In the genomic region with DNA sequence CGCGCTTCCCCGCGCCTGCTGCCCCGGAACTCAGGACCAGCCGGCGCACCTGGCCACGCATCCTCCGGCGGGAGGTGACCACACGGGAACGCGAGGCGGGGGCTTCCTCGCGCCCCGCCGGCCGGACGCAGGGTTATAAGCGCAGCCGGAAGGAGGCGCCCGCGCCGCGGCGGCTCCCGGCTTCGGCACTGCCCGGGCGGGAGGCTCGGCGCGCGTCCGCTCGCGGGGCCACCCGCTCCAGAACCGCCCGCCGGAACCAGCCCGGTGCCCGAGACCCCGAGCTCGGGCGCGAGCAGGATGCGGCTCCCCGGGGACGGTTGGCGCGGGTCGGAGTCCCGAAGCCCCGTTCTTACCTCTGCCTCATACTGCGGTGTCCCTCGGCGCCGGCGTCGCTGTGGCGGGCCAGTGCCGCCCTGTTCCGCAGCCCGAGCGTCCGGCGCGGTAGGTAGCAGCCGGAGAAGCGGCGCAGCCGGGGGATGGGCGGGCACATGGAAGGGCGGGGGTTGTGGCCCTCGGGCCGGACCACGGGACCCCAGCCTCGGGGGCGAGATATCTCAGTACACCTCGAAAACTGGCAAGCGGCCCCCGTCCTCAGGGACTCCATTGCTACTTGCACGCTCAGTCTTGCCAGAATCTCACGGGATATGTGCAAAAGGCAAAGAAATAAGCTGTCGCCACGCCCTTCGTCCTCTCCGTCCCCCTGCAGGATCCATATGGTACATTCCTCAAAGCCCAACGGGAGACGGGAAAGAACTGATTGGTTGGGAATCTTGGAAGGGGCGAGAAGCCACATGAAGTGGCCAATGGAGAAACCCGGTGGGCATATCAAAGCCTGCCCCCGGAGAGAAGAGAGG, we compare ENCODE assay signal across 1 cellular context.
A peak's percentile ranks its signal among the peaks of the same experiment; 100 is the strongest.
TF ChIP-seq lines count a peak whose summit lies in the region.

No MANE protein-coding gene starts in this region.

TF ChIP-seq in HepG2, 621 proteins besides CTCF, POLR2A, EP300 and RAD21 (continued from another document):
- TF ChIP-seq SKI (IDR thresholded peaks at IDR 0.05; ENCODE audit: partially characterized antibody) (no peak), SOX13 (IDR thresholded peaks at IDR 0.05) (no peak), SOX13 (CRISPR knock-in tag; conservative IDR thresholded peaks at IDR 0.05 in 1 of 2, IDR thresholded peaks at IDR 0.05 in 1 of 2) (0 out of 4 replicates have a peak, but pooled peaks of 1 of the 2 experiments have one; percentile 12), NFIB (CRISPR knock-in tag; IDR thresholded peaks at IDR 0.05; ENCODE audit: borderline replicate concordance) (no peak), ZNF549 (CRISPR knock-in tag; IDR thresholded peaks at IDR 0.05) (peak; percentile 67; the same call in 1 of the 2 replicates), JUNB (CRISPR knock-in tag; IDR thresholded peaks at IDR 0.05; ENCODE audit: borderline replicate concordance) (no peak), GATAD1 (CRISPR knock-in tag; IDR thresholded peaks at IDR 0.05) (peak; percentile 19; the same call in 1 of the 2 replicates), NAIF1 (CRISPR knock-in tag; IDR thresholded peaks at IDR 0.05; ENCODE audit: borderline replicate concordance) (0 out of 2 replicates have a peak, but pooled peaks have one; percentile 70), EEA1 (CRISPR knock-in tag; IDR thresholded peaks at IDR 0.05; ENCODE audit: borderline replicate concordance) (peak; percentile 76; the same call in 1 of the 2 replicates), TGIF2 (CRISPR knock-in tag; IDR thresholded peaks at IDR 0.05) (peak; percentile 41; the same call in 1 of the 2 replicates), ZNF605 (CRISPR knock-in tag; IDR thresholded peaks at IDR 0.05) (peak; percentile 75; the same call in 1 of the 2 replicates), ZNF501 (CRISPR knock-in tag; IDR thresholded peaks at IDR 0.05) (peak; percentile 57; the same call in 1 of the 2 replicates), TP53 (CRISPR knock-in tag; conservative IDR thresholded peaks at IDR 0.05) (0 out of 2 replicates have a peak, but pooled peaks have one; percentile 27), SAFB2 (CRISPR knock-in tag; IDR thresholded peaks at IDR 0.05; ENCODE audit: borderline replicate concordance, low read depth) (peak; percentile 43; the same call in 1 of the 2 replicates)
- TF ChIP-seq, protein P1, sequence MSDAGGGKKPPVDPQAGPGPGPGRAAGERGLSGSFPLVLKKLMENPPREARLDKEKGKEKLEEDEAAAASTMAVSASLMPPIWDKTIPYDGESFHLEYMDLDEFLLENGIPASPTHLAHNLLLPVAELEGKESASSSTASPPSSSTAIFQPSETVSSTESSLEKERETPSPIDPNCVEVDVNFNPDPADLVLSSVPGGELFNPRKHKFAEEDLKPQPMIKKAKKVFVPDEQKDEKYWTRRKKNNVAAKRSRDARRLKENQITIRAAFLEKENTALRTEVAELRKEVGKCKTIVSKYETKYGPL (CRISPR knock-in tag; IDR thresholded peaks at IDR 0.05): no peak
